31 cellular contexts compared by ENCODE assay signal in genomic region chr2:94875820-94876522, GRCh38. TPM values are rescaled to one million over a fixed set of nuclear protein-coding genes. Genes with fewer than 3 reads are reported as not detected.
DNase-seq lines count a peak whose midpoint lies in the region; ATAC-seq, FAIRE-seq and TF ChIP-seq lines count a peak whose summit lies in the region.
"Had no signal": no experiment of that assay in that cellular context is flagged by ENCODE, and none has a peak within 500 bp of the region (broad histone marks: within the 10 kb centered on the region; RNA-seq: fewer than 3 reads in every experiment).

No MANE protein-coding gene starts in this region.

- H3K27me3 ChIP-seq in bronchial epithelial cell (ENCODE audit: control insufficient read depth, insufficient read depth, low read length) (no peaks in the 10 kb centered on the region), osteoblast (ENCODE audit: insufficient read depth, low read length) (no peaks in the 10 kb centered on the region), upper lobe of right lung (peaks cover 23% of the 10 kb centered on the region)
- H3K27me3 ChIP-seq: BE2C, BLaER1 had no signal

- no peaks in the 10 kb centered on the region for H3K36me3 ChIP-seq in bronchial epithelial cell (ENCODE audit: control insufficient read depth, insufficient read depth, low read length)
- H3K36me3 ChIP-seq in osteoblast (ENCODE audit: insufficient read depth, low read length): no peaks in the 10 kb centered on the region
- H3K36me3 ChIP-seq in upper lobe of right lung: no peaks in the 10 kb centered on the region
- H3K36me3 ChIP-seq: BE2C, BLaER1 had no signal

- no peaks in the 10 kb centered on the region for H4K20me1 ChIP-seq in osteoblast (ENCODE audit: insufficient read depth, low read length)
- H4K20me1 ChIP-seq: BLaER1 had no signal

- H3K79me2 ChIP-seq in osteoblast (ENCODE audit: insufficient read depth, low read length): no peaks in the 10 kb centered on the region

- intact Hi-C loops in upper lobe of right lung (cut with DNase I): no loop called here

- no peak overlapping the region for H3K4me3 ChIP-seq in bronchial epithelial cell (ENCODE audit: low read depth, low read length)
- no peak overlapping the region for H3K4me3 ChIP-seq in osteoblast (ENCODE audit: insufficient read depth, low read length)
- no peak overlapping the region for H3K4me3 ChIP-seq in upper lobe of right lung
- H3K4me3 ChIP-seq: BLaER1, GM12878 had no signal

- TF ChIP-seq CTCF in bronchial epithelial cell (IDR thresholded peaks at IDR 0.05; ENCODE audit: insufficient read depth, low read length, severe bottlenecking): no peak
- TF ChIP-seq CTCF in osteoblast (IDR thresholded peaks at IDR 0.05; ENCODE audit: extremely low read depth, low read depth, low read length): no peak
- TF ChIP-seq CTCF in upper lobe of right lung (IDR thresholded peaks at IDR 0.05): no peak

- no peak for DNase-seq in bronchial epithelial cell (ENCODE audit: low read depth)
- peak; percentile 51 for DNase-seq in osteoblast (ENCODE audit: insufficient read length, low spot score, missing footprints)
- peak; percentile 54 for DNase-seq in upper lobe of right lung
- DNase-seq in NCI-H82 treated with DMSO at 0.1 percent for 48 hours (lab: John Stamatoyannopoulos, UW; ENCODE audit: unreplicated experiment): no peak
- no peak for DNase-seq in GM19240 (ENCODE audit: insufficient read length, low spot score)
- DNase-seq in SIG-M5 treated with dmso at 0.1 percent for 504 hours (lab: John Stamatoyannopoulos, UW; ENCODE audit: unreplicated experiment): no peak
- DNase-seq: 8988T; ACHN; BE2C; C1 segment of cervical spinal cord; CD4-positive, alpha-beta memory T cell; CD4-positive, CD25-positive, alpha-beta regulatory T cell; CD8-positive, alpha-beta memory T cell; COR-L47; DMS 273 treated with DMSO at 0.1 percent for 48 hours; DMS153; DMS53; DMS79; DND-41; EL; GDM1 had no signal

- H2AFZ ChIP-seq in osteoblast (ENCODE audit: low read length): no peak overlapping the region

- H3K27ac ChIP-seq in osteoblast (ENCODE audit: low read depth, low read length): no peak overlapping the region
- no peak overlapping the region for H3K27ac ChIP-seq in upper lobe of right lung
- H3K27ac ChIP-seq: BLaER1 had no signal

- H3K4me1 ChIP-seq in osteoblast (ENCODE audit: insufficient read depth, low read length) (no peaks in the 10 kb centered on the region), upper lobe of right lung (no peaks in the 10 kb centered on the region)
- H3K4me1 ChIP-seq: BE2C had no signal

- no peak for ATAC-seq in upper lobe of right lung
- no peak for ATAC-seq in GM18907 (IDR thresholded peaks at IDR 0.05; ENCODE audit: unreplicated experiment)
- ATAC-seq: GM12878 had no signal

- H3K9me3 ChIP-seq in osteoblast (ENCODE audit: low read depth, low read length) (no peaks in the 10 kb centered on the region), upper lobe of right lung (no peaks in the 10 kb centered on the region)
- H3K9me3 ChIP-seq: BE2C, BLaER1 had no signal

- FAIRE-seq in bronchial epithelial cell (lab: Jason Lieb, UNC): peak; percentile 88
- FAIRE-seq: A204.1, GM12878, GM12892, GM18507, GM19239 had no signal

- H3K4me2 ChIP-seq in osteoblast (ENCODE audit: insufficient read depth, low read length): no peak overlapping the region
- H3K4me2 ChIP-seq: BLaER1 had no signal

RNA-seq across cellular contexts. Expression of gene TEKT4, which starts 4.7 kb away (rescaled TPM):
- total RNA-seq in bronchial epithelial cell: not detected in 2 replicates
- total RNA-seq in osteoblast: not detected in 2 replicates
- not detected for total RNA-seq in upper lobe of right lung
- total RNA-seq: A673; CD4-positive, alpha-beta memory T cell; CD4-positive, CD25-positive, alpha-beta regulatory T cell; CD8-positive, alpha-beta memory T cell; Daoy; G401 had no signal

Comparison
In these comparisons a context has a peak if more than half of its experiments do, and no peak if none do; other contexts are left out.
1. DNase-seq: peak in osteoblast (single experiment) and upper lobe of right lung (single experiment); none in bronchial epithelial cell (single experiment), NCI-H82 treated with DMSO at 0.1 percent for 48 hours (single experiment), GM19240 (single experiment) and SIG-M5 treated with dmso at 0.1 percent for 504 hours (single experiment).